24 cellular contexts compared by ENCODE assay signal in genomic region chr14:100983710-100984109, GRCh38.
"Had no signal": no experiment of that assay in that cellular context is flagged by ENCODE, and none has a peak within 500 bp of the region (broad histone marks: within the 10 kb centered on the region; RNA-seq: fewer than 3 reads in every experiment).

No MANE protein-coding gene starts in this region.

- H3K36me3 Mint-ChIP-seq: immature natural killer cell; naive thymus-derived CD8-positive, alpha-beta T cell; stimulated activated naive B cell treated with anti-CD40 and anti-IgM and Interleukin-4, amounts not matched to agents 10 μg/mL and 1 μg/mL and 100 μg/mL, for 72 hours had no signal

- H3K27ac Mint-ChIP-seq: dendritic cell treated with granulocyte-macrophage colony-stimulating factor and Interleukin-4, amounts not matched to agents 40 ng/mL and 50 ng/mL, for 4 days; endodermal cell; immature natural killer cell; naive thymus-derived CD8-positive, alpha-beta T cell; nephron progenitor cell; stimulated activated naive B cell treated with anti-CD40 and anti-IgM and Interleukin-4, amounts not matched to agents 10 μg/mL and 1 μg/mL and 100 μg/mL, for 72 hours; stimulated activated naive CD8-positive, alpha-beta T cell treated with anti-CD3 and anti-CD28 coated beads, Interleukin-15, Interleukin-2, amounts not matched to agents 100 ng/mL and 50 ng/mL, for 24 hours had no signal

- H3K4me3 Mint-ChIP-seq: dendritic cell treated with granulocyte-macrophage colony-stimulating factor and Interleukin-4, amounts not matched to agents 40 ng/mL and 50 ng/mL, for 4 days; endodermal cell; immature natural killer cell; naive thymus-derived CD8-positive, alpha-beta T cell; nephron progenitor cell; stimulated activated naive B cell treated with anti-CD40 and anti-IgM and Interleukin-4, amounts not matched to agents 10 μg/mL and 1 μg/mL and 100 μg/mL, for 72 hours; stimulated activated naive CD8-positive, alpha-beta T cell treated with anti-CD3 and anti-CD28 coated beads, Interleukin-15, Interleukin-2, amounts not matched to agents 100 ng/mL and 50 ng/mL, for 24 hours had no signal

- H3K9me3 ChIP-seq: colonic mucosa, esophagus squamous epithelium, lower lobe of right lung, prostate gland, right atrium auricular region, sigmoid colon, spleen, thoracic aorta, tibial nerve, upper lobe of right lung had no signal

- ATAC-seq: left ventricle myocardium superior; lower lobe of right lung; naive thymus-derived CD8-positive, alpha-beta T cell; stimulated activated naive B cell treated with anti-CD40 and anti-IgM and Interleukin-4, amounts not matched to agents 10 μg/mL and 1 μg/mL and 100 μg/mL, for 72 hours; upper lobe of right lung had no signal

- H3K27ac ChIP-seq: colonic mucosa, esophagus squamous epithelium, lower lobe of right lung, prostate gland, right atrium auricular region, sigmoid colon, spleen, thoracic aorta, tibial nerve, upper lobe of right lung, uterus had no signal

- H3K9me3 Mint-ChIP-seq: dendritic cell treated with granulocyte-macrophage colony-stimulating factor and Interleukin-4, amounts not matched to agents 40 ng/mL and 50 ng/mL, for 4 days; endodermal cell; immature natural killer cell; naive thymus-derived CD8-positive, alpha-beta T cell; nephron progenitor cell; stimulated activated naive B cell treated with anti-CD40 and anti-IgM and Interleukin-4, amounts not matched to agents 10 μg/mL and 1 μg/mL and 100 μg/mL, for 72 hours; stimulated activated naive CD8-positive, alpha-beta T cell treated with anti-CD3 and anti-CD28 coated beads, Interleukin-15, Interleukin-2, amounts not matched to agents 100 ng/mL and 50 ng/mL, for 24 hours had no signal

- H3K4me3 ChIP-seq: colonic mucosa, esophagus squamous epithelium, lower lobe of right lung, prostate gland, right atrium auricular region, sigmoid colon, spleen, thoracic aorta, tibial nerve, upper lobe of right lung, uterus had no signal

- FAIRE-seq: keratinocyte had no signal

- H3K4me1 Mint-ChIP-seq: endodermal cell; immature natural killer cell; naive thymus-derived CD8-positive, alpha-beta T cell; nephron progenitor cell had no signal

- H3K27me3 Mint-ChIP-seq: dendritic cell treated with granulocyte-macrophage colony-stimulating factor and Interleukin-4, amounts not matched to agents 40 ng/mL and 50 ng/mL, for 4 days had no signal

- H3K27me3 ChIP-seq: colonic mucosa, esophagus squamous epithelium, right atrium auricular region, sigmoid colon, spleen, tibial nerve, uterus had no signal

- DNase-seq: colonic mucosa; effector CD8-positive, alpha-beta T cell; endodermal cell; erythroblast; esophagus squamous epithelium; hypothalamus; immature natural killer cell; left ventricle myocardium superior; lower lobe of right lung; naive thymus-derived CD8-positive, alpha-beta T cell; nephron progenitor cell; nucleus accumbens; sigmoid colon; spleen; stimulated activated naive B cell treated with anti-CD40 and anti-IgM and Interleukin-4, amounts not matched to agents 10 μg/mL and 1 μg/mL and 100 μg/mL, for 72 hours; upper lobe of right lung; uterus had no signal

- H3K4me1 ChIP-seq: colonic mucosa, esophagus squamous epithelium, lower lobe of right lung, prostate gland, right atrium auricular region, sigmoid colon, spleen, tibial nerve, upper lobe of right lung, uterus had no signal

- H3K36me3 ChIP-seq: colonic mucosa, esophagus squamous epithelium, lower lobe of right lung, prostate gland, right atrium auricular region, sigmoid colon, spleen, thoracic aorta, tibial nerve, upper lobe of right lung, uterus had no signal
